2 cellular contexts compared by ENCODE assay signal in the genomic region with DNA sequence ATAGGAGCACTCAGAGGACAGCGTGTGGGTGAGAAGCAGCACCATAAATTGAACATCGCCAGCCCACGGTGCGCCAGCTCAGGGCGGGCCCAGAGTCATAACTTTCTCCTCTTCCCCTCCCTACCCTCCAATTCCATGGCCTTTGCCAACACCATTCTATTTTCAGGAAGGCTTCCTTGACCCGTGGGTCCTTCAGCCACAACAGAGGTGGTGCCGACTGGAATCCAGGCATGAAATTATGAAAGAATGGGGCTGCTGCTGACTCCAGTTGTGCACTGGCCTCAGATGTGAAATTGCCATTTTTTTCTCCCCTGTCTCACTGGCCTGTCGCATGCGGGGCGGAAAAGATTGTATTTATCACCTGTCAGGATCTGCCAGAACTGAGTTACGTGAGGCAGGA.
TF ChIP-seq lines count a peak whose summit lies in the region.

No MANE protein-coding gene starts in this region.

TF ChIP-seq in GM23338, 12 proteins besides CTCF, POLR2A, EP300 and RAD21 (continued from another document):
- TF ChIP-seq, protein P1, sequence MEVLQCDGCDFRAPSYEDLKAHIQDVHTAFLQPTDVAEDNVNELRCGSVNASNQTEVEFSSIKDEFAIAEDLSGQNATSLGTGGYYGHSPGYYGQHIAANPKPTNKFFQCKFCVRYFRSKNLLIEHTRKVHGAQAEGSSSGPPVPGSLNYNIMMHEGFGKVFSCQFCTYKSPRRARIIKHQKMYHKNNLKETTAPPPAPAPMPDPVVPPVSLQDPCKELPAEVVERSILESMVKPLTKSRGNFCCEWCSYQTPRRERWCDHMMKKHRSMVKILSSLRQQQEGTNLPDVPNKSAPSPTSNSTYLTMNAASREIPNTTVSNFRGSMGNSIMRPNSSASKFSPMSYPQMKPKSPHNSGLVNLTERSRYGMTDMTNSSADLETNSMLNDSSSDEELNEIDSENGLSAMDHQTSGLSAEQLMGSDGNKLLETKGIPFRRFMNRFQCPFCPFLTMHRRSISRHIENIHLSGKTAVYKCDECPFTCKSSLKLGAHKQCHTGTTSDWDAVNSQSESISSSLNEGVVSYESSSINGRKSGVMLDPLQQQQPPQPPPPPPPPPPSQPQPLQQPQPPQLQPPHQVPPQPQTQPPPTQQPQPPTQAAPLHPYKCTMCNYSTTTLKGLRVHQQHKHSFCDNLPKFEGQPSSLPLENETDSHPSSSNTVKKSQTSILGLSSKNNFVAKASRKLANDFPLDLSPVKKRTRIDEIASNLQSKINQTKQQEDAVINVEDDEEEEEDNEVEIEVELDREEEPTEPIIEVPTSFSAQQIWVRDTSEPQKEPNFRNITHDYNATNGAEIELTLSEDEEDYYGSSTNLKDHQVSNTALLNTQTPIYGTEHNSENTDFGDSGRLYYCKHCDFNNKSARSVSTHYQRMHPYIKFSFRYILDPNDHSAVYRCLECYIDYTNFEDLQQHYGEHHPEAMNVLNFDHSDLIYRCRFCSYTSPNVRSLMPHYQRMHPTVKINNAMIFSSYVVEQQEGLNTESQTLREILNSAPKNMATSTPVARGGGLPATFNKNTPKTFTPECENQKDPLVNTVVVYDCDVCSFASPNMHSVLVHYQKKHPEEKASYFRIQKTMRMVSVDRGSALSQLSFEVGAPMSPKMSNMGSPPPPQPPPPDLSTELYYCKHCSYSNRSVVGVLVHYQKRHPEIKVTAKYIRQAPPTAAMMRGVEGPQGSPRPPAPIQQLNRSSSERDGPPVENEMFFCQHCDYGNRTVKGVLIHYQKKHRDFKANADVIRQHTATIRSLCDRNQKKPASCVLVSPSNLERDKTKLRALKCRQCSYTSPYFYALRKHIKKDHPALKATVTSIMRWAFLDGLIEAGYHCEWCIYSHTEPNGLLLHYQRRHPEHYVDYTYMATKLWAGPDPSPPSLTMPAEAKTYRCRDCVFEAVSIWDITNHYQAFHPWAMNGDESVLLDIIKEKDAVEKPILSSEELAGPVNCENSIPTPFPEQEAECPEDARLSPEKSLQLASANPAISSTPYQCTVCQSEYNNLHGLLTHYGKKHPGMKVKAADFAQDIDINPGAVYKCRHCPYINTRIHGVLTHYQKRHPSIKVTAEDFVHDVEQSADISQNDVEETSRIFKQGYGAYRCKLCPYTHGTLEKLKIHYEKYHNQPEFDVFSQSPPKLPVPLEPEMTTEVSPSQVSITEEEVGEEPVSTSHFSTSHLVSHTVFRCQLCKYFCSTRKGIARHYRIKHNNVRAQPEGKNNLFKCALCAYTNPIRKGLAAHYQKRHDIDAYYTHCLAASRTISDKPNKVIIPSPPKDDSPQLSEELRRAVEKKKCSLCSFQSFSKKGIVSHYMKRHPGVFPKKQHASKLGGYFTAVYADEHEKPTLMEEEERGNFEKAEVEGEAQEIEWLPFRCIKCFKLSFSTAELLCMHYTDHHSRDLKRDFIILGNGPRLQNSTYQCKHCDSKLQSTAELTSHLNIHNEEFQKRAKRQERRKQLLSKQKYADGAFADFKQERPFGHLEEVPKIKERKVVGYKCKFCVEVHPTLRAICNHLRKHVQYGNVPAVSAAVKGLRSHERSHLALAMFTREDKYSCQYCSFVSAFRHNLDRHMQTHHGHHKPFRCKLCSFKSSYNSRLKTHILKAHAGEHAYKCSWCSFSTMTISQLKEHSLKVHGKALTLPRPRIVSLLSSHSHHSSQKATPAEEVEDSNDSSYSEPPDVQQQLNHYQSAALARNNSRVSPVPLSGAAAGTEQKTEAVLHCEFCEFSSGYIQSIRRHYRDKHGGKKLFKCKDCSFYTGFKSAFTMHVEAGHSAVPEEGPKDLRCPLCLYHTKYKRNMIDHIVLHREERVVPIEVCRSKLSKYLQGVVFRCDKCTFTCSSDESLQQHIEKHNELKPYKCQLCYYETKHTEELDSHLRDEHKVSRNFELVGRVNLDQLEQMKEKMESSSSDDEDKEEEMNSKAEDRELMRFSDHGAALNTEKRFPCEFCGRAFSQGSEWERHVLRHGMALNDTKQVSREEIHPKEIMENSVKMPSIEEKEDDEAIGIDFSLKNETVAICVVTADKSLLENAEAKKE (CRISPR knock-in tag; IDR thresholded peaks at IDR 0.05): no peak
- TF ChIP-seq ZNF331 (CRISPR knock-in tag; IDR thresholded peaks at IDR 0.05; ENCODE audit: low read depth): no peak
- TF ChIP-seq, protein P2, sequence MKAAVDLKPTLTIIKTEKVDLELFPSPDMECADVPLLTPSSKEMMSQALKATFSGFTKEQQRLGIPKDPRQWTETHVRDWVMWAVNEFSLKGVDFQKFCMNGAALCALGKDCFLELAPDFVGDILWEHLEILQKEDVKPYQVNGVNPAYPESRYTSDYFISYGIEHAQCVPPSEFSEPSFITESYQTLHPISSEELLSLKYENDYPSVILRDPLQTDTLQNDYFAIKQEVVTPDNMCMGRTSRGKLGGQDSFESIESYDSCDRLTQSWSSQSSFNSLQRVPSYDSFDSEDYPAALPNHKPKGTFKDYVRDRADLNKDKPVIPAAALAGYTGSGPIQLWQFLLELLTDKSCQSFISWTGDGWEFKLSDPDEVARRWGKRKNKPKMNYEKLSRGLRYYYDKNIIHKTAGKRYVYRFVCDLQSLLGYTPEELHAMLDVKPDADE (IDR thresholded peaks at IDR 0.05): no peak

TF ChIP-seq in neural cell, 6 proteins besides CTCF, POLR2A, EP300 and RAD21 (continued from another document):
- TF ChIP-seq, protein P3, sequence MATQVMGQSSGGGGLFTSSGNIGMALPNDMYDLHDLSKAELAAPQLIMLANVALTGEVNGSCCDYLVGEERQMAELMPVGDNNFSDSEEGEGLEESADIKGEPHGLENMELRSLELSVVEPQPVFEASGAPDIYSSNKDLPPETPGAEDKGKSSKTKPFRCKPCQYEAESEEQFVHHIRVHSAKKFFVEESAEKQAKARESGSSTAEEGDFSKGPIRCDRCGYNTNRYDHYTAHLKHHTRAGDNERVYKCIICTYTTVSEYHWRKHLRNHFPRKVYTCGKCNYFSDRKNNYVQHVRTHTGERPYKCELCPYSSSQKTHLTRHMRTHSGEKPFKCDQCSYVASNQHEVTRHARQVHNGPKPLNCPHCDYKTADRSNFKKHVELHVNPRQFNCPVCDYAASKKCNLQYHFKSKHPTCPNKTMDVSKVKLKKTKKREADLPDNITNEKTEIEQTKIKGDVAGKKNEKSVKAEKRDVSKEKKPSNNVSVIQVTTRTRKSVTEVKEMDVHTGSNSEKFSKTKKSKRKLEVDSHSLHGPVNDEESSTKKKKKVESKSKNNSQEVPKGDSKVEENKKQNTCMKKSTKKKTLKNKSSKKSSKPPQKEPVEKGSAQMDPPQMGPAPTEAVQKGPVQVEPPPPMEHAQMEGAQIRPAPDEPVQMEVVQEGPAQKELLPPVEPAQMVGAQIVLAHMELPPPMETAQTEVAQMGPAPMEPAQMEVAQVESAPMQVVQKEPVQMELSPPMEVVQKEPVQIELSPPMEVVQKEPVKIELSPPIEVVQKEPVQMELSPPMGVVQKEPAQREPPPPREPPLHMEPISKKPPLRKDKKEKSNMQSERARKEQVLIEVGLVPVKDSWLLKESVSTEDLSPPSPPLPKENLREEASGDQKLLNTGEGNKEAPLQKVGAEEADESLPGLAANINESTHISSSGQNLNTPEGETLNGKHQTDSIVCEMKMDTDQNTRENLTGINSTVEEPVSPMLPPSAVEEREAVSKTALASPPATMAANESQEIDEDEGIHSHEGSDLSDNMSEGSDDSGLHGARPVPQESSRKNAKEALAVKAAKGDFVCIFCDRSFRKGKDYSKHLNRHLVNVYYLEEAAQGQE (IDR thresholded peaks at IDR 0.05; ENCODE audit: borderline replicate concordance): no peak
- no peak for TF ChIP-seq POLR2AphosphoS5 (IDR thresholded peaks at IDR 0.05)
